Comparison of ENCODE assay signal across 11 cellular contexts in the genomic region with DNA sequence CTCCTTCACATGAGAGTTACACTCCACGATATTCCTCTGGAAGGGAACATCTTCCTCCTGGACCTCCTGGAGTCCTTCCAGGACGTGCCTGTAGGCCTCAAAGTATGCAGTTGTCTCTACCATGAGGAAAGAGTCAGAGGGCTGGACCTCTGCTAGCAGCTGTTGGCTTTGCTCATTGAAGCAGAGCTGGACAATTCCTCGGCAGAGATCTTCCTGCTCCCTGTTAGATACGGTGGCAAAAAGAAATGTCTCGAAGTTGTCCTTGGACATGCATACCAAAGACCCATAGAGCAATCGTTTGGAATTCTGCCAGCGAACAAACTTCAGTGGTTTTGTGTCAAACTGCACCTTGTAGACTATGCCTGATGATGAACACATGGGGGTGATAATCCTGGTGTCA. TPM values are rescaled to one million over a fixed set of nuclear protein-coding genes. Genes with fewer than 3 reads are reported as not detected.
DNase-seq lines count a peak whose midpoint lies in the region; ATAC-seq and TF ChIP-seq lines count a peak whose summit lies in the region.
"Had no signal": no experiment of that assay in that cellular context is flagged by ENCODE, and none has a peak within 500 bp of the region (broad histone marks: within the 10 kb centered on the region; RNA-seq: fewer than 3 reads in every experiment).

No MANE protein-coding gene starts in this region.

- peaks cover 4% of the 10 kb centered on the region for H3K9me3 Mint-ChIP-seq in stimulated activated naive CD8-positive, alpha-beta T cell treated with anti-CD3 and anti-CD28 coated beads, Interleukin-15, Interleukin-2, amounts not matched to agents 100 ng/mL and 50 ng/mL, for 24 hours
- H3K9me3 Mint-ChIP-seq: immature natural killer cell had no signal

- TF ChIP-seq CTCF in fibroblast of lung (conservative IDR thresholded peaks at IDR 0.05 in 1 of 2, IDR thresholded peaks at IDR 0.05 in 1 of 2; ENCODE audit: low read depth in 1 of 2, low read length in 2 of 2) = no peak

- H4K20me1 ChIP-seq in fibroblast of lung (ENCODE audit: control insufficient read depth, extremely low read depth, insufficient read depth, low read length) = peaks cover 3% of the 10 kb centered on the region

- peaks cover 8% of the 10 kb centered on the region for H3K36me3 ChIP-seq in fibroblast of lung (ENCODE audit: control insufficient read depth, insufficient read depth, low read length)

- DNase-seq in stimulated activated naive CD8-positive, alpha-beta T cell treated with anti-CD3 and anti-CD28 coated beads, Interleukin-15, Interleukin-2, amounts not matched to agents 100 U/mL and 50 U/mL, for 24 hours = no peak
- DNase-seq in RPMI7951 (ENCODE audit: low read depth) (peak; percentile 57), fibroblast of lung (ENCODE audit: low read depth in 2 of 2) (peak in 1 of 2 donors; percentile 46), NCI-H345 (lab: John Stamatoyannopoulos, UW) (no peak)
- DNase-seq: immature natural killer cell, Kasumi-1, NCI-H524 treated with DMSO at 0.1 percent for 48 hours had no signal

- H3K4me3 ChIP-seq in fibroblast of lung (replicated peaks in 1 of 4; ENCODE audit: control extremely low read depth in 1 of 4, insufficient read depth in 1 of 4, low read depth in 3 of 4, low read length in 4 of 4) = peak overlapping the region in 1 of 4 experiments; percentile 18

- no peak overlapping the region for H3K27ac ChIP-seq in fibroblast of lung (ENCODE audit: insufficient read depth, low read length)

- H3K4me3 Mint-ChIP-seq in stimulated activated naive CD8-positive, alpha-beta T cell treated with anti-CD3 and anti-CD28 coated beads, Interleukin-15, Interleukin-2, amounts not matched to agents 100 ng/mL and 50 ng/mL, for 24 hours = peak overlapping the region; percentile 94

- no peak for ATAC-seq in stimulated activated naive CD8-positive, alpha-beta T cell treated with anti-CD3 and anti-CD28 coated beads, Interleukin-15, Interleukin-2, amounts not matched to agents 100 U/mL and 50 U/mL, for 24 hours
- ATAC-seq in HG03108 (IDR thresholded peaks at IDR 0.05; ENCODE audit: unreplicated experiment) (no peak), GM21786 (IDR thresholded peaks at IDR 0.05; ENCODE audit: unreplicated experiment) (no peak), HG03097 (IDR thresholded peaks at IDR 0.05; ENCODE audit: low FRiP score, unreplicated experiment) (no peak)

- H3K4me2 ChIP-seq in fibroblast of lung (ENCODE audit: extremely low read depth, insufficient read depth, low read length) = peak overlapping the region; percentile 46

- H3K27me3 ChIP-seq in fibroblast of lung (ENCODE audit: control insufficient read depth, insufficient read depth, low read length) = no peaks in the 10 kb centered on the region

- H2AFZ ChIP-seq in fibroblast of lung (ENCODE audit: low read length) = no peak overlapping the region

- peaks cover 68% of the 10 kb centered on the region for H3K79me2 ChIP-seq in fibroblast of lung (ENCODE audit: control insufficient read depth, insufficient read depth, low read length)

- no peaks in the 10 kb centered on the region for H3K27me3 Mint-ChIP-seq in stimulated activated naive CD8-positive, alpha-beta T cell treated with anti-CD3 and anti-CD28 coated beads, Interleukin-15, Interleukin-2, amounts not matched to agents 100 ng/mL and 50 ng/mL, for 24 hours

- H3K4me1 Mint-ChIP-seq in stimulated activated naive CD8-positive, alpha-beta T cell treated with anti-CD3 and anti-CD28 coated beads, Interleukin-15, Interleukin-2, amounts not matched to agents 100 ng/mL and 50 ng/mL, for 24 hours (ENCODE audit: low read depth) = peaks cover 92% of the 10 kb centered on the region

- H3K9me3 ChIP-seq in fibroblast of lung (ENCODE audit: control insufficient read depth, insufficient read depth, low read depth, low read length) = no peaks in the 10 kb centered on the region

- H3K4me1 ChIP-seq in fibroblast of lung (ENCODE audit: control insufficient read depth, extremely low read depth, insufficient read depth, low read length) = peaks cover 7% of the 10 kb centered on the region

- H3K36me3 Mint-ChIP-seq in stimulated activated naive CD8-positive, alpha-beta T cell treated with anti-CD3 and anti-CD28 coated beads, Interleukin-15, Interleukin-2, amounts not matched to agents 100 ng/mL and 50 ng/mL, for 24 hours (ENCODE audit: low read depth) = peaks cover 84% of the 10 kb centered on the region

- H3K27ac Mint-ChIP-seq in stimulated activated naive CD8-positive, alpha-beta T cell treated with anti-CD3 and anti-CD28 coated beads, Interleukin-15, Interleukin-2, amounts not matched to agents 100 ng/mL and 50 ng/mL, for 24 hours = peak overlapping the region; percentile 12

- H3K9ac ChIP-seq in fibroblast of lung (ENCODE audit: insufficient read depth, low read length) = no peak overlapping the region

RNA-seq across cellular contexts. Expression of a gene that starts 7.7 kb away (rescaled TPM):
- total RNA-seq in RPMI7951 (2014; rRNA removed; shearing (Covaris generic)) = 38.3 and 42.3 TPM in 2 replicates
- 29.5 and 46.2 TPM in 2 replicates for total RNA-seq in fibroblast of lung
- polyA plus RNA-seq in fibroblast of lung = 13.7 and 13.9 TPM in 2 replicates
- 27.4 and 33.1 TPM in 2 replicates for polyA plus RNA-seq in fibroblast of lung (2012)
- 99.6 and 104 TPM in 2 replicates for polyA minus RNA-seq in fibroblast of lung (ENCODE audit: low replicate concordance)

RNA-seq across cellular contexts. Expression of a gene that starts 51.0 kb away (rescaled TPM):
- total RNA-seq in RPMI7951 (2014; rRNA removed; shearing (Covaris generic)) = 49.8 and 66.3 TPM in 2 replicates
- total RNA-seq in fibroblast of lung = 32.5 and 35.7 TPM in 2 replicates
- 24.7 and 30.1 TPM in 2 replicates for polyA plus RNA-seq in fibroblast of lung
- 25.8 and 31.4 TPM in 2 replicates for polyA plus RNA-seq in fibroblast of lung (2012)
- polyA minus RNA-seq in fibroblast of lung (ENCODE audit: low replicate concordance) = 39.9 and 41.4 TPM in 2 replicates
